19 cellular contexts compared by ENCODE assay signal in genomic region chr11:47573321-47573720, GRCh38. TPM values are rescaled to one million over a fixed set of nuclear protein-coding genes. Genes with fewer than 3 reads are reported as not detected.
DNase-seq lines count a peak whose midpoint lies in the region; ATAC-seq, FAIRE-seq and TF ChIP-seq lines count a peak whose summit lies in the region.
"Had no signal": no experiment of that assay in that cellular context is flagged by ENCODE, and none has a peak within 500 bp of the region (broad histone marks: within the 10 kb centered on the region; RNA-seq: fewer than 3 reads in every experiment).

No MANE protein-coding gene starts in this region.

- H3K36me3 Mint-ChIP-seq in astrocyte (ENCODE audit: low read depth, unreplicated experiment), result peaks cover 14% of the 10 kb centered on the region
- peaks cover 30% of the 10 kb centered on the region for H3K36me3 Mint-ChIP-seq in activated naive CD4-positive, alpha-beta T cell treated with anti-CD3 and anti-CD28 coated beads for 36 hours (ENCODE audit: low read depth)

- TF ChIP-seq CTCF in astrocyte (IDR thresholded peaks at IDR 0.05; ENCODE audit: insufficient read depth, low read depth, low read length), result no peak
- no peak for TF ChIP-seq CTCF in psoas muscle (IDR thresholded peaks at IDR 0.05)

- H3K27me3 ChIP-seq in astrocyte (ENCODE audit: insufficient read depth, low read length) (no peaks in the 10 kb centered on the region), psoas muscle (ENCODE audit: insufficient read depth in 3 of 3, low read length in 2 of 3) (no peaks in the 10 kb centered on the region)
- H3K27me3 ChIP-seq: BE2C, vagina had no signal

- no peak overlapping the region for H3K27ac Mint-ChIP-seq in astrocyte (ENCODE audit: unreplicated experiment)
- H3K27ac Mint-ChIP-seq in activated naive CD4-positive, alpha-beta T cell treated with anti-CD3 and anti-CD28 coated beads for 36 hours, result no peak overlapping the region
- H3K27ac Mint-ChIP-seq: activated naive CD8-positive, alpha-beta T cell treated with anti-CD3 and anti-CD28 coated beads, Interleukin-2, amount 10 ng/mL, durations not matched to agents 7 days and 5 days had no signal

- intact Hi-C loops in left cardiac atrium (cut with DNase I), result no loop called here
- intact Hi-C loops in psoas muscle (cut with DNase I), result no loop called here
- intact Hi-C loops in activated naive CD4-positive, alpha-beta T cell treated with anti-CD3 and anti-CD28 coated beads for 36 hours (cut with micrococcal nuclease), result no loop called here

- H3K4me3 Mint-ChIP-seq in astrocyte (ENCODE audit: unreplicated experiment), result no peak overlapping the region
- no peak overlapping the region for H3K4me3 Mint-ChIP-seq in activated naive CD4-positive, alpha-beta T cell treated with anti-CD3 and anti-CD28 coated beads for 36 hours
- H3K4me3 Mint-ChIP-seq: activated naive CD8-positive, alpha-beta T cell treated with anti-CD3 and anti-CD28 coated beads, Interleukin-2, amount 10 ng/mL, durations not matched to agents 7 days and 5 days; central memory CD8-positive, alpha-beta T cell; stimulated activated naive B cell treated with anti-CD40 and anti-IgM and Interleukin-4, amounts not matched to agents 10 μg/mL and 1 μg/mL and 100 μg/mL, for 72 hours had no signal

- H3K36me3 ChIP-seq in astrocyte (ENCODE audit: insufficient read depth, low read length) (peaks cover 20% of the 10 kb centered on the region), psoas muscle (ENCODE audit: insufficient read depth in 1 of 2, low read depth in 1 of 2) (peaks cover 2 to 92% of the 10 kb centered on the region in 2 donors)

- peak overlapping the region; percentile 6 for H3K4me2 ChIP-seq in astrocyte (ENCODE audit: low read length)

- peak; percentile 90 for ATAC-seq in left cardiac atrium
- ATAC-seq in psoas muscle, result peak in 3 of 4 donors; percentile 23 to 57 (median 30)
- no peak for ATAC-seq in GM18870 (IDR thresholded peaks at IDR 0.05; ENCODE audit: unreplicated experiment)
- ATAC-seq: stimulated activated naive B cell treated with anti-CD40 and anti-IgM and Interleukin-4, amounts not matched to agents 10 μg/mL and 1 μg/mL and 100 μg/mL, for 72 hours had no signal

- H3K27ac ChIP-seq in astrocyte (ENCODE audit: low read depth, low read length) (no peak overlapping the region), psoas muscle (no peak overlapping the region)
- H3K27ac ChIP-seq: SK-N-MC, vagina had no signal

- H3K4me1 Mint-ChIP-seq in astrocyte (ENCODE audit: low read depth, unreplicated experiment), result peaks cover 3% of the 10 kb centered on the region
- peaks cover 33% of the 10 kb centered on the region for H3K4me1 Mint-ChIP-seq in activated naive CD4-positive, alpha-beta T cell treated with anti-CD3 and anti-CD28 coated beads for 36 hours (ENCODE audit: low read depth)

- H3K9me3 Mint-ChIP-seq in astrocyte (ENCODE audit: unreplicated experiment), result no peaks in the 10 kb centered on the region
- H3K9me3 Mint-ChIP-seq in activated naive CD4-positive, alpha-beta T cell treated with anti-CD3 and anti-CD28 coated beads for 36 hours, result no peaks in the 10 kb centered on the region
- H3K9me3 Mint-ChIP-seq: activated naive CD8-positive, alpha-beta T cell treated with anti-CD3 and anti-CD28 coated beads, Interleukin-2, amount 10 ng/mL, durations not matched to agents 7 days and 5 days; central memory CD8-positive, alpha-beta T cell; stimulated activated naive B cell treated with anti-CD40 and anti-IgM and Interleukin-4, amounts not matched to agents 10 μg/mL and 1 μg/mL and 100 μg/mL, for 72 hours had no signal

- H3K79me2 ChIP-seq in astrocyte (ENCODE audit: insufficient read depth, low read length), result peaks cover 68% of the 10 kb centered on the region

- peaks cover 24% of the 10 kb centered on the region for H4K20me1 ChIP-seq in astrocyte (ENCODE audit: insufficient read depth, low read length)

- H3K9me3 ChIP-seq in astrocyte (ENCODE audit: insufficient read depth, low read depth, low read length) (no peaks in the 10 kb centered on the region), psoas muscle (no peaks in the 10 kb centered on the region)
- H3K9me3 ChIP-seq: BE2C, vagina had no signal

- no peak overlapping the region for H3K9ac ChIP-seq in astrocyte (ENCODE audit: low read length)

- DNase-seq in astrocyte (ENCODE audit: low read depth) (no peak), left cardiac atrium (no peak), psoas muscle (peak in 1 of 2 donors; percentile 29), NCI-H526 (lab: John Stamatoyannopoulos, UW) (no peak)
- DNase-seq in activated naive CD4-positive, alpha-beta T cell treated with anti-CD3 and anti-CD28 coated beads for 36 hours, result no peak
- DNase-seq: activated naive CD8-positive, alpha-beta T cell treated with anti-CD3 and anti-CD28 coated beads, Interleukin-2, amount 10 ng/mL, durations not matched to agents 7 days and 5 days; activated T-cell treated with anti-CD3 and anti-CD28 coated beads, Interleukin-2, amount 50 U/mL, for 1 hour; midbrain; NCI-H1417 treated with DMSO at 0.1 percent for 48 hours; NCI-H446 treated with DMSO at 0.1 percent for 48 hours; small intestine; stimulated activated naive B cell treated with anti-CD40 and anti-IgM and Interleukin-4, amounts not matched to agents 10 μg/mL and 1 μg/mL and 100 μg/mL, for 72 hours had no signal

- H2AFZ ChIP-seq in astrocyte (ENCODE audit: low read depth, low read length), result no peak overlapping the region

- no peak for FAIRE-seq in astrocyte (lab: Jason Lieb, UNC)
- FAIRE-seq: endothelial cell of umbilical vein, frontal cortex, small intestine had no signal

- H3K4me1 ChIP-seq in astrocyte (ENCODE audit: insufficient read depth, low read length), result peaks cover 23% of the 10 kb centered on the region
- H3K4me1 ChIP-seq in psoas muscle, result peaks cover 32% of the 10 kb centered on the region
- H3K4me1 ChIP-seq: BE2C had no signal

- H3K4me3 ChIP-seq in astrocyte (ENCODE audit: insufficient read depth, low read depth, low read length) (no peak overlapping the region), psoas muscle (no peak overlapping the region)
- H3K4me3 ChIP-seq: SK-N-MC, vagina had no signal

- 54 to 73% (median 59%) methylated on average over 11 of the region's 11 CpGs for WGBS in psoas muscle, 3 donors

- H3K27me3 Mint-ChIP-seq in astrocyte (ENCODE audit: low read depth, unreplicated experiment), result no peaks in the 10 kb centered on the region
- H3K27me3 Mint-ChIP-seq in activated naive CD4-positive, alpha-beta T cell treated with anti-CD3 and anti-CD28 coated beads for 36 hours (ENCODE audit: low read depth), result no peaks in the 10 kb centered on the region
- H3K27me3 Mint-ChIP-seq: activated naive CD8-positive, alpha-beta T cell treated with anti-CD3 and anti-CD28 coated beads, Interleukin-2, amount 10 ng/mL, durations not matched to agents 7 days and 5 days; central memory CD8-positive, alpha-beta T cell; stimulated activated naive B cell treated with anti-CD40 and anti-IgM and Interleukin-4, amounts not matched to agents 10 μg/mL and 1 μg/mL and 100 μg/mL, for 72 hours had no signal

- CTCF ChIA-PET in activated naive CD4-positive, alpha-beta T cell treated with anti-CD3 and anti-CD28 coated beads for 36 hours (lab: Charles Lee), result interaction anchor here (1.4 kb wide), 2 partner anchors 8 to 20 kb away, joined by 4 to 5 read pairs; partner anchors contain the start of genes CELF1 and PTPMT1

RNA-seq across cellular contexts. Expression of gene KBTBD4, which starts 5.4 kb away (rescaled TPM):
- 11.9 and 12.5 TPM in 2 replicates for total RNA-seq in astrocyte
- total RNA-seq in left cardiac atrium, result 10 to 100 TPM; 10.2 to 12.2 TPM
- total RNA-seq in psoas muscle, result 10 to 100 TPM; 14.4 to 19.7 (median 17.2) TPM
- polyA plus RNA-seq in psoas muscle, result 10 to 100 TPM; 12.0 to 23.1 (median 19.1) TPM
- 10 to 100 TPM; 13.8 to 15.4 TPM for total RNA-seq in activated naive CD4-positive, alpha-beta T cell treated with anti-CD3 and anti-CD28 coated beads for 36 hours

RNA-seq across cellular contexts. Expression of gene NDUFS3, which starts 5.6 kb away (rescaled TPM):
- total RNA-seq in astrocyte (80.7 and 88.7 TPM in 2 replicates), left cardiac atrium (100 to 1,000 TPM; 150 to 182 TPM), psoas muscle (100 to 1,000 TPM; 160 to 285 (median 188) TPM)
- 100 to 1,000 TPM; 225 to 528 (median 317) TPM for polyA plus RNA-seq in psoas muscle
- 100 to 1,000 TPM; 123 to 124 TPM for total RNA-seq in activated naive CD4-positive, alpha-beta T cell treated with anti-CD3 and anti-CD28 coated beads for 36 hours

RNA-seq across cellular contexts. Expression of gene PTPMT1, which starts 7.9 kb away (rescaled TPM):
- 32.4 and 33.9 TPM in 2 replicates for total RNA-seq in astrocyte
- 10 to 100 TPM; 18.1 to 19.2 TPM for total RNA-seq in left cardiac atrium
- 10 to 100 TPM; 20.9 to 37.8 (median 27.0) TPM for total RNA-seq in psoas muscle
- 10 to 100 TPM; 34.5 to 40.3 (median 38.7) TPM for polyA plus RNA-seq in psoas muscle
- total RNA-seq in activated naive CD4-positive, alpha-beta T cell treated with anti-CD3 and anti-CD28 coated beads for 36 hours, result 10 to 100 TPM; 46.9 to 49.2 TPM

RNA-seq across cellular contexts. Expression of gene FAM180B, which starts 13.2 kb away (rescaled TPM):
- total RNA-seq in astrocyte, result 0.16 TPM in 1 of 2 replicates, not detected in the other
- under 1 TPM in 1 of 2 donors, not detected in 1; 0.41 TPM for total RNA-seq in left cardiac atrium
- under 1 TPM in 2 of 4 donors, not detected in 2; 0.15 to 0.26 TPM for total RNA-seq in psoas muscle
- under 1 TPM; 0.04 to 0.51 (median 0.08) TPM for polyA plus RNA-seq in psoas muscle
- not detected for total RNA-seq in activated naive CD4-positive, alpha-beta T cell treated with anti-CD3 and anti-CD28 coated beads for 36 hours
- total RNA-seq: activated naive CD8-positive, alpha-beta T cell treated with anti-CD3 and anti-CD28 coated beads, Interleukin-2, amount 10 ng/mL, durations not matched to agents 7 days and 5 days; endothelial cell of umbilical vein; frontal cortex; vagina had no signal
- polyA plus RNA-seq: endothelial cell of umbilical vein had no signal

RNA-seq across cellular contexts. Expression of gene CELF1, which starts 20.4 kb away (rescaled TPM):
- total RNA-seq in astrocyte (92.8 and 101 TPM in 2 replicates), left cardiac atrium (10 to 100 TPM; 64.5 to 81.9 TPM), psoas muscle (100 to 1,000 TPM in 3 of 4 donors, 10 to 100 TPM in 1; 79.0 to 193 (median 140) TPM)
- polyA plus RNA-seq in psoas muscle, result 100 to 1,000 TPM in 1 of 3 donors, 10 to 100 TPM in 2; 40.1 to 112 (median 92.5) TPM
- 100 to 1,000 TPM; 104 to 105 TPM for total RNA-seq in activated naive CD4-positive, alpha-beta T cell treated with anti-CD3 and anti-CD28 coated beads for 36 hours
